1 cellular context compared by ENCODE assay signal in the genomic region with DNA sequence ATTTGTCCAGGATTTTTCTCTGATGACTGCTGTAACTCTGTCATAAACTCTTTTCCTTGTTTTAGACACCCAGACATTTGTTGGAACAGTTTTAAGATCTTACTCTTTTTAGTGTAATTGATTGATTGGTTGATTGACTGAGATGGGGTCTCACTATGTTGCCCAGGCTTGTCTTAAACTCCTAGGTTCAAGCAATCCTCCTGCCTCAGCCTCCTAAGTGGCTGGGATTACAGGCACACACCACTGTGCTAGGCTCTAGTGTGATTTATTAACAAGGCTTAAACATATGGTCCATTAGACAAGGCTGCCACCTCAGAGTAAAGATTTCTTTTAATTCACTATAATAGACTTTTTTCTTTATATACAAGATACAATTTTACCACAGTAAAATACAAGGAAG.
TF ChIP-seq lines count a peak whose summit lies in the region.

No MANE protein-coding gene starts in this region.

TF ChIP-seq in SK-N-SH, 30 proteins besides CTCF, POLR2A, EP300 and RAD21 (continued from another document):
- no peak for TF ChIP-seq POLR2AphosphoS5 (IDR thresholded peaks at IDR 0.05; ENCODE audit: low read depth, low read length)
- no peak for TF ChIP-seq RFX5 (IDR thresholded peaks at IDR 0.05; ENCODE audit: low read length)
- TF ChIP-seq RCOR1 (IDR thresholded peaks at IDR 0.05; ENCODE audit: low read length): no peak
- TF ChIP-seq YY1 (IDR thresholded peaks at IDR 0.05; ENCODE audit: low read depth): no peak
TF ChIP-seq in SK-N-SH: peak in this region for 0.
